ENCODE assay signal across 1 cellular context in genomic region chr1:9687876-9688582, GRCh38.
A peak's percentile ranks its signal among the peaks of the same experiment; 100 is the strongest.
TF ChIP-seq lines count a peak whose summit lies in the region.

No MANE protein-coding gene starts in this region.

TF ChIP-seq in K562, 482 proteins besides CTCF, POLR2A, EP300 and RAD21 (continued from another document):
- peak; percentile 30; the same call in 1 of the 2 replicates for TF ChIP-seq ARID4B (CRISPR knock-in tag; IDR thresholded peaks at IDR 0.05)
- TF ChIP-seq YBX1 (IDR thresholded peaks at IDR 0.05), result no peak
- 0 out of 2 replicates have a peak, but pooled peaks have one; percentile 26 for TF ChIP-seq ZNF57 (CRISPR knock-in tag; IDR thresholded peaks at IDR 0.05)
- TF ChIP-seq TEAD1 (CRISPR knock-in tag; IDR thresholded peaks at IDR 0.05), result 0 out of 4 replicates have a peak, but pooled peaks of 1 of the 2 experiments have one; percentile 28
- TF ChIP-seq, protein P1, sequence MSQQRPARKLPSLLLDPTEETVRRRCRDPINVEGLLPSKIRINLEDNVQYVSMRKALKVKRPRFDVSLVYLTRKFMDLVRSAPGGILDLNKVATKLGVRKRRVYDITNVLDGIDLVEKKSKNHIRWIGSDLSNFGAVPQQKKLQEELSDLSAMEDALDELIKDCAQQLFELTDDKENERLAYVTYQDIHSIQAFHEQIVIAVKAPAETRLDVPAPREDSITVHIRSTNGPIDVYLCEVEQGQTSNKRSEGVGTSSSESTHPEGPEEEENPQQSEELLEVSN (IDR thresholded peaks at IDR 0.05; ENCODE audit: borderline replicate concordance in 1 of 2, extremely low read depth in 1 of 2, insufficient read depth in 1 of 2, insufficient read length in 1 of 2, low read depth in 1 of 2, low read length in 1 of 2, poor library complexity in 1 of 2, severe bottlenecking in 1 of 2), result peak; percentile 0 to 4
- TF ChIP-seq PREB (CRISPR knock-in tag; IDR thresholded peaks at IDR 0.05), result peak; percentile 45; the same call in 1 of the 2 replicates
- 0 out of 2 replicates have a peak, but pooled peaks have one; percentile 25 for TF ChIP-seq ZFX (CRISPR knock-in tag; IDR thresholded peaks at IDR 0.05)
- TF ChIP-seq, protein P2, sequence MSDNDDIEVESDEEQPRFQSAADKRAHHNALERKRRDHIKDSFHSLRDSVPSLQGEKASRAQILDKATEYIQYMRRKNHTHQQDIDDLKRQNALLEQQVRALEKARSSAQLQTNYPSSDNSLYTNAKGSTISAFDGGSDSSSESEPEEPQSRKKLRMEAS (CRISPR knock-in tag; IDR thresholded peaks at IDR 0.05), result 0 out of 2 replicates have a peak, but pooled peaks have one; percentile 7
- TF ChIP-seq NRF1 (conservative IDR thresholded peaks at IDR 0.05 in 1 of 2, IDR thresholded peaks at IDR 0.05 in 1 of 2), result peak; percentile 44 to 51; a peak in 2 of 4 replicates
- TF ChIP-seq, protein P3, sequence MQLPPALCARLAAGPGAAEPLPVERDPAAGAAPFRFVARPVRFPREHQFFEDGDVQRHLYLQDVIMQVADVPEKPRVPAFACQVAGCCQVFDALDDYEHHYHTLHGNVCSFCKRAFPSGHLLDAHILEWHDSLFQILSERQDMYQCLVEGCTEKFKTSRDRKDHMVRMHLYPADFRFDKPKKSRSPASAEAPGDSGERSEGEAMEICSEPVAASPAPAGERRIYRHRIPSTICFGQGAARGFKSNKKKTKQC (CRISPR knock-in tag; IDR thresholded peaks at IDR 0.05), result 0 out of 2 replicates have a peak, but pooled peaks have one; percentile 24
- TF ChIP-seq BHLHE40 (IDR thresholded peaks at IDR 0.05; ENCODE audit: low read length), result peak; percentile 47
- TF ChIP-seq XRCC3 (IDR thresholded peaks at IDR 0.05), result no peak
- no peak for TF ChIP-seq THAP12 (CRISPR knock-in tag; IDR thresholded peaks at IDR 0.05)
- TF ChIP-seq RFX5 (IDR thresholded peaks at IDR 0.05; ENCODE audit: low read depth, low read length), result no peak
- no peak for TF ChIP-seq TEAD4 (IDR thresholded peaks at IDR 0.05; ENCODE audit: low read length)
- 0 out of 2 replicates have a peak, but pooled peaks have one; percentile 60 for TF ChIP-seq TEAD4 (CRISPR knock-in tag; IDR thresholded peaks at IDR 0.05; ENCODE audit: borderline replicate concordance)
- TF ChIP-seq KAT7 (CRISPR knock-in tag; IDR thresholded peaks at IDR 0.05; ENCODE audit: borderline replicate concordance), result 0 out of 2 replicates have a peak, but pooled peaks have one; percentile 32
- TF ChIP-seq CREB1 (IDR thresholded peaks at IDR 0.05), result no peak
- TF ChIP-seq CREB1 (CRISPR knock-in tag; IDR thresholded peaks at IDR 0.05), result 0 out of 2 replicates have a peak, but pooled peaks have one; percentile 49
- 0 out of 2 replicates have a peak, but pooled peaks have one; percentile 22 for TF ChIP-seq CEBPG (CRISPR knock-in tag; IDR thresholded peaks at IDR 0.05)
- TF ChIP-seq CEBPG (tag; conservative IDR thresholded peaks at IDR 0.05 in 1 of 2, IDR thresholded peaks at IDR 0.05 in 1 of 2), result no peak
- 0 out of 2 replicates have a peak, but pooled peaks have one; percentile 60 for TF ChIP-seq RERE (CRISPR knock-in tag; IDR thresholded peaks at IDR 0.05; ENCODE audit: borderline replicate concordance)
- TF ChIP-seq ZNF12 (CRISPR knock-in tag; IDR thresholded peaks at IDR 0.05), result no peak
- TF ChIP-seq UBTF (IDR thresholded peaks at IDR 0.05; ENCODE audit: borderline replicate concordance in 1 of 2, low read depth in 2 of 2, low read length in 2 of 2), result peak in 1 of 2 experiments; percentile 10; a peak in 1 of 4 replicates
